In genomic region chr9:129384887-129385614, GRCh38 we compare ENCODE assay signal across 13 cellular contexts.
DNase-seq lines count a peak whose midpoint lies in the region; ATAC-seq and TF ChIP-seq lines count a peak whose summit lies in the region.
"Had no signal": no experiment of that assay in that cellular context is flagged by ENCODE, and none has a peak within 500 bp of the region (broad histone marks: within the 10 kb centered on the region; RNA-seq: fewer than 3 reads in every experiment).

No MANE protein-coding gene starts in this region.

- intact Hi-C loops in CD4-positive, alpha-beta T cell (cut with DNase I, micrococcal nuclease) = loop anchor here (5.0 to 10.0 kb wide), 3 partner anchors 102 to 230 kb away; partner anchors contain the start of gene IER5L (in 1 of the 2)

- TF ChIP-seq CTCF in CD4-positive, alpha-beta T cell (IDR thresholded peaks at IDR 0.05) = no peak
- TF ChIP-seq CTCF in HEK293 (tag by site-specific recombination; IDR thresholded peaks at IDR 0.05) (no peak), neutrophil (IDR thresholded peaks at IDR 0.05) (no peak)

- H3K27me3 Mint-ChIP-seq in CD4-positive, alpha-beta T cell = no peaks in the 10 kb centered on the region
- no peaks in the 10 kb centered on the region for H3K27me3 Mint-ChIP-seq in central memory CD8-positive, alpha-beta T cell

- no peaks in the 10 kb centered on the region for H3K27me3 ChIP-seq in CD4-positive, alpha-beta T cell (ENCODE audit: control insufficient read depth, insufficient read depth, low read length)
- no peaks in the 10 kb centered on the region for H3K27me3 ChIP-seq in neutrophil

- no peaks in the 10 kb centered on the region for H3K36me3 ChIP-seq in HEK293 (ENCODE audit: control insufficient read depth in 2 of 2, insufficient read depth in 1 of 2, low read length in 2 of 2)
- no peaks in the 10 kb centered on the region for H3K36me3 ChIP-seq in neutrophil

- POLR2A ChIA-PET in CD4-positive, alpha-beta T cell (lab: Charles Lee) = interaction anchor here (1.0 to 1.9 kb wide), 2 partner anchors 105 to 221 kb away, joined by 3 to 4 read pairs; no protein-coding TSS in a partner anchor
- POLR2A ChIA-PET in HEK293 (lab: Yijun Ruan, JAX) = no interaction called here

- peak overlapping the region; percentile 83 for H3K27ac Mint-ChIP-seq in CD4-positive, alpha-beta T cell
- H3K27ac Mint-ChIP-seq in central memory CD8-positive, alpha-beta T cell (ENCODE audit: low read depth) = peak overlapping the region; percentile 89

- H3K4me1 ChIP-seq in HEK293 (ENCODE audit: control insufficient read depth, insufficient read depth, low read length) (no peaks in the 10 kb centered on the region), neutrophil (ENCODE audit: control insufficient read depth in 1 of 2, insufficient read depth in 1 of 2, low read depth in 1 of 2, low read length in 1 of 2) (peaks cover 22 to 25% of the 10 kb centered on the region in 2 experiments)

- H3K27ac ChIP-seq in CD4-positive, alpha-beta T cell (ENCODE audit: low read depth, low read length) = no peak overlapping the region
- H3K27ac ChIP-seq in HEK293 (ENCODE audit: extremely low read depth, low read depth, low read length) = no peak overlapping the region
- peak overlapping the region; percentile 86 for H3K27ac ChIP-seq in neutrophil

- no peak for DNase-seq in CD4-positive, alpha-beta T cell
- DNase-seq in central memory CD8-positive, alpha-beta T cell (ENCODE audit: low spot score in 2 of 2) = no peak
- no peak for DNase-seq in NCI-H69 (lab: John Stamatoyannopoulos, UW)
- DNase-seq in mucosa of gallbladder (ENCODE audit: low spot score) = no peak
- DNase-seq in stimulated activated CD4-positive, alpha-beta T cell treated with anti-CD3 and anti-CD28 coated beads, Interleukin-12 subunit alpha, Interleukin-12 subunit beta, amount 100 ng/mL, for 4 hours = no peak
- DNase-seq: activated CD8-positive, alpha-beta memory T cell treated with anti-CD3 and anti-CD28 coated beads for 24 hours; anterior cingulate cortex; effector CD4-positive, alpha-beta T cell; foreskin melanocyte; NCI-H1436; right cardiac atrium had no signal

- no peaks in the 10 kb centered on the region for H3K9me3 ChIP-seq in CD4-positive, alpha-beta T cell (ENCODE audit: control insufficient read depth, low read length)
- H3K9me3 ChIP-seq in HEK293 (ENCODE audit: control insufficient read depth, insufficient read depth, low read depth, low read length) = no peaks in the 10 kb centered on the region
- no peaks in the 10 kb centered on the region for H3K9me3 ChIP-seq in neutrophil

- peak overlapping the region; percentile 72 for H3K4me3 Mint-ChIP-seq in CD4-positive, alpha-beta T cell
- H3K4me3 Mint-ChIP-seq in central memory CD8-positive, alpha-beta T cell = peak overlapping the region; percentile 76

- CTCF ChIA-PET in CD4-positive, alpha-beta T cell (lab: Charles Lee) = no interaction called here
- CTCF ChIA-PET in HEK293 (lab: Yijun Ruan, JAX) = interaction anchor here (0.7 kb wide), 1 partner anchor 51 kb away, joined by 3 read pairs; no protein-coding TSS in a partner anchor

- H3K4me3 ChIP-seq in HEK293 (ENCODE audit: low read depth, low read length) (no peak overlapping the region), neutrophil (ENCODE audit: low read depth in 1 of 2, low read length in 1 of 2) (no peak overlapping the region)

- H3K9me3 Mint-ChIP-seq in CD4-positive, alpha-beta T cell = no peaks in the 10 kb centered on the region
- no peaks in the 10 kb centered on the region for H3K9me3 Mint-ChIP-seq in central memory CD8-positive, alpha-beta T cell

- H3K36me3 Mint-ChIP-seq in CD4-positive, alpha-beta T cell (ENCODE audit: low read depth) = no peaks in the 10 kb centered on the region
- H3K36me3 Mint-ChIP-seq in central memory CD8-positive, alpha-beta T cell (ENCODE audit: insufficient read depth) = peaks cover 5% of the 10 kb centered on the region

- no peak for ATAC-seq in CD4-positive, alpha-beta T cell (ENCODE audit: poor library complexity)
- ATAC-seq in central memory CD8-positive, alpha-beta T cell (replicated peaks; ENCODE audit: extremely low read depth, poor library complexity, severe bottlenecking) = no peak
- ATAC-seq: right cardiac atrium had no signal

- H3K4me1 Mint-ChIP-seq in CD4-positive, alpha-beta T cell (ENCODE audit: low read depth) = peaks cover 10% of the 10 kb centered on the region
- no peaks in the 10 kb centered on the region for H3K4me1 Mint-ChIP-seq in central memory CD8-positive, alpha-beta T cell

TF ChIP-seq in HEK293, 187 proteins besides CTCF, POLR2A, EP300 and RAD21:
- TF ChIP-seq PRDM10 (tag by site-specific recombination; IDR thresholded peaks at IDR 0.05) (peak; percentile 35; the same call in 1 of the 2 replicates), ZBTB7A (tag by site-specific recombination; IDR thresholded peaks at IDR 0.05; ENCODE audit: low read depth) (no peak)
TF ChIP-seq in HEK293: peak in this region for 1.
